In genomic region chrX:6163761-6164160, GRCh38 we compare ENCODE assay signal across 15 cellular contexts.
DNase-seq lines count a peak whose midpoint lies in the region; ATAC-seq, FAIRE-seq and TF ChIP-seq lines count a peak whose summit lies in the region.
"Had no signal": no experiment of that assay in that cellular context is flagged by ENCODE, and none has a peak within 500 bp of the region (broad histone marks: within the 10 kb centered on the region; RNA-seq: fewer than 3 reads in every experiment).

No MANE protein-coding gene starts in this region.

- no peaks in the 10 kb centered on the region for H3K79me2 ChIP-seq in mammary epithelial cell (ENCODE audit: insufficient read depth, low read length)

- no peaks in the 10 kb centered on the region for H3K27me3 Mint-ChIP-seq in MCF 10A (ENCODE audit: insufficient read depth, unreplicated experiment)
- H3K27me3 Mint-ChIP-seq: CD4-positive, alpha-beta T cell had no signal

- TF ChIP-seq CTCF in mammary epithelial cell (conservative IDR thresholded peaks at IDR 0.05 in 1 of 2, IDR thresholded peaks at IDR 0.05 in 1 of 2; ENCODE audit: extremely low read depth in 1 of 2, insufficient read depth in 1 of 2, low read depth in 1 of 2, low read length in 2 of 2) = no peak
- no peak for TF ChIP-seq CTCF in MCF 10A (IDR thresholded peaks at IDR 0.05; ENCODE audit: unreplicated experiment)
- TF ChIP-seq CTCF in bronchial epithelial cell (IDR thresholded peaks at IDR 0.05; ENCODE audit: insufficient read depth, low read length, severe bottlenecking) = no peak

- DNase-seq in mammary epithelial cell (peak; percentile 32), MCF 10A (ENCODE audit: unreplicated experiment) (no peak), bronchial epithelial cell (ENCODE audit: low read depth) (peak; percentile 31), renal cortical epithelial cell (ENCODE audit: low read depth) (peak; percentile 2), NOMO-1 treated with DMSO at 0.1 percent for 48 hours (lab: John Stamatoyannopoulos, UW; ENCODE audit: unreplicated experiment) (no peak)
- DNase-seq: 8988T; ACHN; CD4-positive, alpha-beta T cell; DMS79; GM23248 had no signal

- no peak for FAIRE-seq in bronchial epithelial cell (lab: Jason Lieb, UNC)
- FAIRE-seq: GM12878, H54 had no signal

- no peaks in the 10 kb centered on the region for H4K20me1 ChIP-seq in mammary epithelial cell (ENCODE audit: insufficient read depth, low read length)
- H4K20me1 ChIP-seq: BLaER1 treated with 17β-estradiol and CSF1 and Interleukin-3, amounts not matched to agents 10 nM and 100 nM had no signal

- ATAC-seq in GM18502 (IDR thresholded peaks at IDR 0.05; ENCODE audit: poor library complexity, unreplicated experiment) = no peak
- ATAC-seq in HG03457 (IDR thresholded peaks at IDR 0.05; ENCODE audit: unreplicated experiment) = no peak
- ATAC-seq: GM12878 had no signal

- H3K4me1 ChIP-seq in mammary epithelial cell (ENCODE audit: insufficient read depth, low read length) = no peaks in the 10 kb centered on the region
- H3K4me1 ChIP-seq: BLaER1 treated with 17β-estradiol and CSF1 and Interleukin-3, amounts not matched to agents 10 nM and 100 nM had no signal

- H3K4me1 Mint-ChIP-seq in MCF 10A (ENCODE audit: insufficient read depth, unreplicated experiment) = no peaks in the 10 kb centered on the region

- H3K4me3 Mint-ChIP-seq in MCF 10A (ENCODE audit: unreplicated experiment) = no peak overlapping the region
- H3K4me3 Mint-ChIP-seq: CD4-positive, alpha-beta T cell had no signal

- intact Hi-C loops in mammary epithelial cell (cut with micrococcal nuclease) (no loop called here), MCF 10A (cut with micrococcal nuclease) (no loop called here)

- in situ Hi-C loops in mammary epithelial cell (cut with MboI; ENCODE audit: low sequenced_read_pairs in 2 of 2) = no loop called here

- H3K4me3 ChIP-seq in mammary epithelial cell (replicated peaks in 1 of 3; ENCODE audit: insufficient read depth in 1 of 3, low read depth in 2 of 3, low read length in 3 of 3) = no peak overlapping the region
- H3K4me3 ChIP-seq in bronchial epithelial cell (ENCODE audit: low read depth, low read length) = no peak overlapping the region
- H3K4me3 ChIP-seq: BLaER1 treated with 17β-estradiol and CSF1 and Interleukin-3, amounts not matched to agents 10 nM and 100 nM; GM12878; GM23248 had no signal

- H3K27me3 ChIP-seq in mammary epithelial cell (ENCODE audit: insufficient read depth, low read length) (no peaks in the 10 kb centered on the region), bronchial epithelial cell (ENCODE audit: control insufficient read depth, insufficient read depth, low read length) (no peaks in the 10 kb centered on the region)
- H3K27me3 ChIP-seq: BLaER1 treated with 17β-estradiol and CSF1 and Interleukin-3, amounts not matched to agents 10 nM and 100 nM had no signal

- dilution Hi-C loops in mammary epithelial cell (cut with HindIII; ENCODE audit: low sequenced_read_pairs) = no loop called here

- no peaks in the 10 kb centered on the region for H3K9me3 Mint-ChIP-seq in MCF 10A (ENCODE audit: unreplicated experiment)
- H3K9me3 Mint-ChIP-seq: CD4-positive, alpha-beta T cell had no signal

- CTCF ChIA-PET in mammary epithelial cell (lab: Charles Lee; ENCODE audit: low non-redundant PET) (no interaction called here), MCF 10A (lab: Yijun Ruan, JAX) (no interaction called here)

- no peak overlapping the region for H3K4me2 ChIP-seq in mammary epithelial cell (ENCODE audit: insufficient read depth, low read depth, low read length)
- H3K4me2 ChIP-seq: BLaER1 treated with 17β-estradiol and CSF1 and Interleukin-3, amounts not matched to agents 10 nM and 100 nM had no signal

- POLR2A ChIA-PET in MCF 10A (lab: Yijun Ruan, JAX) = no interaction called here

- no peaks in the 10 kb centered on the region for H3K9me3 ChIP-seq in mammary epithelial cell (replicated peaks; ENCODE audit: insufficient read depth, low read length)
- H3K9me3 ChIP-seq: BLaER1 treated with 17β-estradiol and CSF1 and Interleukin-3, amounts not matched to agents 10 nM and 100 nM had no signal

- no peak overlapping the region for H3K27ac ChIP-seq in mammary epithelial cell (ENCODE audit: insufficient read depth, low read depth, low read length)
- H3K27ac ChIP-seq: BLaER1 treated with 17β-estradiol and CSF1 and Interleukin-3, amounts not matched to agents 10 nM and 100 nM; GM23248 had no signal

- no peaks in the 10 kb centered on the region for H3K36me3 Mint-ChIP-seq in MCF 10A (ENCODE audit: insufficient read depth, unreplicated experiment)

- BruUV-seq in mammary epithelial cell (replicated peaks; lab: Mats Ljungman, UMichigan) = no TSS peak
- no TSS peak for BruUV-seq in MCF 10A (replicated peaks; lab: Mats Ljungman, UMichigan)

- H3K27ac Mint-ChIP-seq in MCF 10A (ENCODE audit: low read depth, unreplicated experiment) = no peak overlapping the region
- H3K27ac Mint-ChIP-seq: CD4-positive, alpha-beta T cell had no signal

- H3K36me3 ChIP-seq in mammary epithelial cell (ENCODE audit: insufficient read depth, low read length) (no peaks in the 10 kb centered on the region), bronchial epithelial cell (ENCODE audit: control insufficient read depth, insufficient read depth, low read length) (no peaks in the 10 kb centered on the region)
- H3K36me3 ChIP-seq: BLaER1 treated with 17β-estradiol and CSF1 and Interleukin-3, amounts not matched to agents 10 nM and 100 nM had no signal

- no peak overlapping the region for H2AFZ ChIP-seq in mammary epithelial cell (ENCODE audit: low read depth, low read length)
- H2AFZ ChIP-seq: GM23248 had no signal

- no peak overlapping the region for H3K9ac ChIP-seq in mammary epithelial cell (ENCODE audit: insufficient read depth, low read length)
- H3K9ac ChIP-seq: BLaER1 treated with 17β-estradiol and CSF1 and Interleukin-3, amounts not matched to agents 10 nM and 100 nM; GM23248 had no signal

- WGBS in mammary epithelial cell (ENCODE audit: low coverage, missing lambda C conversion rate) = 38% methylated on average over 1 of the region's 1 CpG

Comparison
In these comparisons a context has a peak if more than half of its experiments do, and no peak if none do; other contexts are left out.
1. DNase-seq: peak in mammary epithelial cell (single experiment), bronchial epithelial cell (single experiment) and renal cortical epithelial cell (single experiment); none in MCF 10A (single experiment) and NOMO-1 treated with DMSO at 0.1 percent for 48 hours (single experiment).